Comparison of ENCODE assay signal across 8 cellular contexts in genomic region chr11:507727-508515, GRCh38. TPM values are rescaled to one million over a fixed set of nuclear protein-coding genes. Genes with fewer than 3 reads are reported as not detected.
A peak's percentile ranks its signal among the peaks of the same experiment; 100 is the strongest.
DNase-seq lines count a peak whose midpoint lies in the region; ATAC-seq and TF ChIP-seq lines count a peak whose summit lies in the region.

No MANE protein-coding gene starts in this region.

- WGBS in psoas muscle, 3 donors = 39 to 46% (median 43%) methylated on average over 45 of the region's 45 CpGs

- no peak for ATAC-seq in psoas muscle
- no peak for ATAC-seq in GM21367 (IDR thresholded peaks at IDR 0.05; ENCODE audit: unreplicated experiment)

- H3K79me2 ChIP-seq in fibroblast of lung (ENCODE audit: control insufficient read depth, insufficient read depth, low read length) = peaks cover 30% of the 10 kb centered on the region

- H3K9me3 ChIP-seq in SJSA1 (replicated peaks) (no peaks in the 10 kb centered on the region), fibroblast of lung (ENCODE audit: control insufficient read depth, insufficient read depth, low read depth, low read length) (no peaks in the 10 kb centered on the region), psoas muscle (no peaks in the 10 kb centered on the region)

- H3K27me3 ChIP-seq in GM06990 (replicated peaks; ENCODE audit: control insufficient read depth, insufficient read depth, low read length) (no peaks in the 10 kb centered on the region), SJSA1 (replicated peaks) (no peaks in the 10 kb centered on the region), fibroblast of lung (ENCODE audit: control insufficient read depth, insufficient read depth, low read length) (no peaks in the 10 kb centered on the region), psoas muscle (ENCODE audit: insufficient read depth in 3 of 3, low read length in 2 of 3) (no peaks in the 10 kb centered on the region)

- H2AFZ ChIP-seq in fibroblast of lung (ENCODE audit: low read length) = no peak overlapping the region

- DNase-seq in GM06990 (ENCODE audit: extremely low read depth, insufficient read length) (no peak), SJSA1 (ENCODE audit: low read depth in 1 of 2, low spot score in 2 of 2) (no peak), fibroblast of lung (ENCODE audit: low read depth in 2 of 2) (no peak), psoas muscle (no peak), RKO (ENCODE audit: low spot score) (no peak), HuH-7 (ENCODE audit: low spot score) (no peak), NCI-H1417 treated with DMSO at 0.1 percent for 48 hours (lab: John Stamatoyannopoulos, UW) (no peak)

- H3K4me1 ChIP-seq in SJSA1 (replicated peaks) (peaks cover 5% of the 10 kb centered on the region), fibroblast of lung (ENCODE audit: control insufficient read depth, extremely low read depth, insufficient read depth, low read length) (peaks cover 13% of the 10 kb centered on the region), psoas muscle (peaks cover 30% of the 10 kb centered on the region)

- H3K27ac ChIP-seq in SJSA1 (peak overlapping the region; percentile 81), fibroblast of lung (ENCODE audit: insufficient read depth, low read length) (peak overlapping the region; percentile 85), psoas muscle (peak overlapping the region; percentile 100)

- no peak for TF ChIP-seq CTCF in GM06990 (IDR thresholded peaks at IDR 0.05; ENCODE audit: insufficient read depth, low read length, poor library complexity, severe bottlenecking)
- no peak for TF ChIP-seq CTCF in fibroblast of lung (conservative IDR thresholded peaks at IDR 0.05 in 1 of 2, IDR thresholded peaks at IDR 0.05 in 1 of 2; ENCODE audit: low read depth in 1 of 2, low read length in 2 of 2)
- TF ChIP-seq CTCF in psoas muscle (IDR thresholded peaks at IDR 0.05) = no peak

- peak overlapping the region; percentile 67 for H3K4me3 ChIP-seq in GM06990 (replicated peaks; ENCODE audit: low read depth, low read length)
- peak overlapping the region; percentile 64 for H3K4me3 ChIP-seq in SJSA1
- peak overlapping the region; percentile 60 to 78 (median 68) for H3K4me3 ChIP-seq in fibroblast of lung (replicated peaks in 1 of 4; ENCODE audit: control extremely low read depth in 1 of 4, insufficient read depth in 1 of 4, low read depth in 3 of 4, low read length in 4 of 4)
- H3K4me3 ChIP-seq in psoas muscle = peak overlapping the region; percentile 92

- H4K20me1 ChIP-seq in fibroblast of lung (ENCODE audit: control insufficient read depth, extremely low read depth, insufficient read depth, low read length) = no peaks in the 10 kb centered on the region

- intact Hi-C loops in psoas muscle (cut with DNase I) = loop anchor here (10.0 kb wide), 2 partner anchors 273 to 303 kb away; partner anchors contain the start of genes BET1L (in 1 of the 2), PSMD13 (in 1 of the 2), RIC8A (in 1 of the 2) and SIRT3 (in 1 of the 2)

- peaks cover 3% of the 10 kb centered on the region for H3K36me3 ChIP-seq in GM06990 (ENCODE audit: control insufficient read depth, insufficient read depth, low read length)
- peaks cover 6% of the 10 kb centered on the region; the same call in 1 of the 2 replicates for H3K36me3 ChIP-seq in SJSA1
- peaks cover 2% of the 10 kb centered on the region for H3K36me3 ChIP-seq in fibroblast of lung (ENCODE audit: control insufficient read depth, insufficient read depth, low read length)
- peaks cover 3 to 39% of the 10 kb centered on the region in 2 donors for H3K36me3 ChIP-seq in psoas muscle (ENCODE audit: insufficient read depth in 1 of 2, low read depth in 1 of 2)

- peak overlapping the region; percentile 83 for H3K9ac ChIP-seq in fibroblast of lung (ENCODE audit: insufficient read depth, low read length)

- peak overlapping the region; percentile 71 for H3K4me2 ChIP-seq in fibroblast of lung (ENCODE audit: extremely low read depth, insufficient read depth, low read length)

RNA-seq across cellular contexts. Expression of gene RNH1, which starts 0.9 kb away (rescaled TPM):
- 121 and 137 TPM in 2 replicates for total RNA-seq in SJSA1 (2014; rRNA removed; shearing (Covaris generic))
- total RNA-seq in fibroblast of lung = 502 and 561 TPM in 2 replicates
- polyA plus RNA-seq in fibroblast of lung = 102 and 140 TPM in 2 replicates
- polyA plus RNA-seq in fibroblast of lung (2012) = 252 and 382 TPM in 2 replicates
- polyA minus RNA-seq in fibroblast of lung (ENCODE audit: low replicate concordance) = 231 and 305 TPM in 2 replicates
- total RNA-seq in psoas muscle = 100 to 1,000 TPM; 103 to 145 (median 113) TPM
- 100 to 1,000 TPM; 105 to 181 (median 105) TPM for polyA plus RNA-seq in psoas muscle

RNA-seq across cellular contexts. Expression of gene HRAS, which starts 27.5 kb away (rescaled TPM):
- total RNA-seq in SJSA1 (2014; rRNA removed; shearing (Covaris generic)) = 47.3 and 52.3 TPM in 2 replicates
- total RNA-seq in fibroblast of lung (46.7 and 58.5 TPM in 2 replicates), psoas muscle (10 to 100 TPM; 43.6 to 74.7 (median 53.9) TPM)
- polyA plus RNA-seq in fibroblast of lung (51.7 and 69.3 TPM in 2 replicates), psoas muscle (10 to 100 TPM; 53.9 to 76.2 (median 66.3) TPM)
- 88.2 and 141 TPM in 2 replicates for polyA plus RNA-seq in fibroblast of lung (2012)
- 120 and 182 TPM in 2 replicates for polyA minus RNA-seq in fibroblast of lung (ENCODE audit: low replicate concordance)

RNA-seq across cellular contexts. Expression of gene LRRC56, which starts 29.4 kb away (rescaled TPM):
- 0.05 TPM in 1 of 2 replicates, not detected in the other for total RNA-seq in SJSA1 (2014; rRNA removed; shearing (Covaris generic))
- 0.77 and 1.3 TPM in 2 replicates for total RNA-seq in fibroblast of lung
- polyA plus RNA-seq in fibroblast of lung = 0.26 and 0.28 TPM in 2 replicates
- 0.80 and 0.87 TPM in 2 replicates for polyA plus RNA-seq in fibroblast of lung (2012)
- 0.19 and 0.98 TPM in 2 replicates for polyA minus RNA-seq in fibroblast of lung (ENCODE audit: low replicate concordance)
- under 1 TPM; 0.30 to 0.84 (median 0.55) TPM for total RNA-seq in psoas muscle
- polyA plus RNA-seq in psoas muscle = under 1 TPM in 2 of 3 donors, not detected in 1; 0.39 to 0.61 TPM

RNA-seq across cellular contexts. Expression of gene LMNTD2, which starts 52.6 kb away (rescaled TPM):
- 0.18 TPM in 1 of 2 replicates, not detected in the other for total RNA-seq in SJSA1 (2014; rRNA removed; shearing (Covaris generic))
- total RNA-seq in fibroblast of lung = 0.17 and 0.26 TPM in 2 replicates
- 0.05 and 0.08 TPM in 2 replicates for polyA plus RNA-seq in fibroblast of lung
- 0.12 and 0.45 TPM in 2 replicates for polyA plus RNA-seq in fibroblast of lung (2012)
- polyA minus RNA-seq in fibroblast of lung (ENCODE audit: low replicate concordance) = not detected in 2 replicates
- total RNA-seq in psoas muscle = under 1 TPM in 2 of 4 donors, not detected in 2; 0.25 to 0.27 TPM
- under 1 TPM; 0.04 to 0.12 (median 0.09) TPM for polyA plus RNA-seq in psoas muscle

RNA-seq across cellular contexts. Expression of gene RASSF7, which starts 52.8 kb away (rescaled TPM):
- total RNA-seq in SJSA1 (2014; rRNA removed; shearing (Covaris generic)) = 13.8 and 16.4 TPM in 2 replicates
- total RNA-seq in fibroblast of lung = 1.5 and 2.8 TPM in 2 replicates
- polyA plus RNA-seq in fibroblast of lung = 1.4 and 1.6 TPM in 2 replicates
- polyA plus RNA-seq in fibroblast of lung (2012) = 2.4 and 3.6 TPM in 2 replicates
- 0.47 TPM in 1 of 2 replicates, not detected in the other for polyA minus RNA-seq in fibroblast of lung (ENCODE audit: low replicate concordance)
- 1 to 10 TPM in 1 of 4 donors, under 1 TPM in 2, not detected in 1; 0.78 to 1.2 (median 0.84) TPM for total RNA-seq in psoas muscle
- 1 to 10 TPM in 1 of 3 donors, under 1 TPM in 2; 0.65 to 1.4 (median 1.00) TPM for polyA plus RNA-seq in psoas muscle
